ENCODE assay signal across 1 cellular context in the genomic region with DNA sequence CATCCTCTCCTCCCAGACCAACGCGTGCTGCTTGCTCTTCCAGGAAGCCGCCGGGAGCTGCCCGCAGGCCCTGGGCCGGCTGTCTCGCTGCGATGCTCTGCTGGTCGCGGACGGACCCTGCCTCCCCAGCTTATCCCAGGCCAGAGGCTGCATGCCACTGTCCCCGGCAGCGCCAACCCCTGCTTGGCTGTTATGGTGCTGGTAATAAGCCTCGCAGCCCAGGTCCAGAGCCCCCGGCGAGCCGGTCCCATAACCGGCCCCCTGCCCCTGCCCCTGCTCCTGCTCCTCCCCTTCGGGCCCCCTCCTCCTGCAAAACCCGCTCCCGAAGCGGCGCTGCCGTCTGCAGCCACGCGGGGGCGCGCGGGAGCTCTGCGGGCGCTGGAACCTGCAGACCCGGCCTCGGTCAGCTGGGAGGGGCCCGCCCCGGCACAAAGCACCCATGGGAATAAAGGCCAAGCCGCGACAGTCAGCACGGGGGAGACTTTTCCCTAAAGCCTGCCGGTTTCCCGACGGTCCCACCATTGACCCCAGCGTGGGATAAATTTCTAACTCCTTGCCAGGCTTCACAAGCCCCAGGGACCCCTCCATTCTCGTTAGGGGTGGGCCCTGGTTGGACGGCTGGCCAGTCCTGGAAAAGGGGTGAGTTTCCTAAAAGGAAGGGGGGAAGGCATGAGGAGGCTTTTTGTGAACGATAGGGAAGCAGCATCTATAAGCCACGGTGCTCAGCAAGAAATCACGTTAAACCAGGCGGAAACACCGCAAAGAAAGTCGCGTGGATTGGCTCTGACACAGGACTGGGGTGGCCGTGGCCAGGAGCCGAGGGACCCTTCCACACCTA.
TF ChIP-seq lines count a peak whose summit lies in the region.

No MANE protein-coding gene starts in this region.

TF ChIP-seq in K562, 482 proteins besides CTCF, POLR2A, EP300 and RAD21 (continues in another document):
- TF ChIP-seq ADNP (tag; IDR thresholded peaks at IDR 0.05) (no peak), NFE2L1 (tag; IDR thresholded peaks at IDR 0.05; ENCODE audit: borderline replicate concordance, low read depth) (no peak), MGA (IDR thresholded peaks at IDR 0.05) (no peak), NFIC (IDR thresholded peaks at IDR 0.05) (no peak), CREB5 (CRISPR knock-in tag; IDR thresholded peaks at IDR 0.05) (no peak), CBX5 (IDR thresholded peaks at IDR 0.05; ENCODE audit: borderline replicate concordance, low read depth) (no peak), ZFX (CRISPR knock-in tag; IDR thresholded peaks at IDR 0.05) (no peak), MLLT1 (IDR thresholded peaks at IDR 0.05) (no peak), CREM (IDR thresholded peaks at IDR 0.05; ENCODE audit: low read depth) (peak; percentile 40; the same call in 1 of the 2 replicates), GATA2 (CRISPR knock-in tag; IDR thresholded peaks at IDR 0.05) (no peak), MCM3 (IDR thresholded peaks at IDR 0.05) (no peak), ZNF217 (CRISPR knock-in tag; IDR thresholded peaks at IDR 0.05) (no peak), KAT2B (IDR thresholded peaks at IDR 0.05; ENCODE audit: low read depth, low read length) (no peak), HSF4 (CRISPR knock-in tag; IDR thresholded peaks at IDR 0.05; ENCODE audit: borderline replicate concordance) (no peak), ARID3B (CRISPR knock-in tag; IDR thresholded peaks at IDR 0.05; ENCODE audit: borderline replicate concordance) (no peak), BRCA1 (IDR thresholded peaks at IDR 0.05) (no peak), BRCA1 (CRISPR knock-in tag; IDR thresholded peaks at IDR 0.05) (no peak), ZNF311 (CRISPR knock-in tag; IDR thresholded peaks at IDR 0.05) (no peak), RB1 (IDR thresholded peaks at IDR 0.05; ENCODE audit: low read depth) (peak; percentile 69; the same call in 1 of the 2 replicates), MEIS2 (IDR thresholded peaks at IDR 0.05; ENCODE audit: partially characterized antibody) (no peak), ZBED1 (IDR thresholded peaks at IDR 0.05) (no peak), XRCC4 (IDR thresholded peaks at IDR 0.05; ENCODE audit: extremely low read depth, insufficient read depth, insufficient read length) (no peak), ZNF12 (CRISPR knock-in tag; IDR thresholded peaks at IDR 0.05) (no peak; the same call in 1 of the 2 replicates), ZFPM2 (CRISPR knock-in tag; IDR thresholded peaks at IDR 0.05) (no peak), CHD4 (IDR thresholded peaks at IDR 0.05; ENCODE audit: insufficient read depth, insufficient replicate concordance, low read depth, low read length, poor library complexity, severe bottlenecking) (no peak), CCNT2 (IDR thresholded peaks at IDR 0.05; ENCODE audit: borderline replicate concordance, extremely low read depth, insufficient read length, low read depth, low read length) (peak; percentile 22), HNRNPLL (IDR thresholded peaks at IDR 0.05; ENCODE audit: low read depth, low read length, poor library complexity, severe bottlenecking) (no peak)
- TF ChIP-seq, protein P1, sequence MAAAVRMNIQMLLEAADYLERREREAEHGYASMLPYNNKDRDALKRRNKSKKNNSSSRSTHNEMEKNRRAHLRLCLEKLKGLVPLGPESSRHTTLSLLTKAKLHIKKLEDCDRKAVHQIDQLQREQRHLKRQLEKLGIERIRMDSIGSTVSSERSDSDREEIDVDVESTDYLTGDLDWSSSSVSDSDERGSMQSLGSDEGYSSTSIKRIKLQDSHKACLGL (CRISPR knock-in tag; IDR thresholded peaks at IDR 0.05; ENCODE audit: borderline replicate concordance, poor library complexity, severe bottlenecking) = no peak
- TF ChIP-seq, protein P2, sequence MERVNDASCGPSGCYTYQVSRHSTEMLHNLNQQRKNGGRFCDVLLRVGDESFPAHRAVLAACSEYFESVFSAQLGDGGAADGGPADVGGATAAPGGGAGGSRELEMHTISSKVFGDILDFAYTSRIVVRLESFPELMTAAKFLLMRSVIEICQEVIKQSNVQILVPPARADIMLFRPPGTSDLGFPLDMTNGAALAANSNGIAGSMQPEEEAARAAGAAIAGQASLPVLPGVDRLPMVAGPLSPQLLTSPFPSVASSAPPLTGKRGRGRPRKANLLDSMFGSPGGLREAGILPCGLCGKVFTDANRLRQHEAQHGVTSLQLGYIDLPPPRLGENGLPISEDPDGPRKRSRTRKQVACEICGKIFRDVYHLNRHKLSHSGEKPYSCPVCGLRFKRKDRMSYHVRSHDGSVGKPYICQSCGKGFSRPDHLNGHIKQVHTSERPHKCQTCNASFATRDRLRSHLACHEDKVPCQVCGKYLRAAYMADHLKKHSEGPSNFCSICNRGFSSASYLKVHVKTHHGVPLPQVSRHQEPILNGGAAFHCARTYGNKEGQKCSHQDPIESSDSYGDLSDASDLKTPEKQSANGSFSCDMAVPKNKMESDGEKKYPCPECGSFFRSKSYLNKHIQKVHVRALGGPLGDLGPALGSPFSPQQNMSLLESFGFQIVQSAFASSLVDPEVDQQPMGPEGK (CRISPR knock-in tag; IDR thresholded peaks at IDR 0.05; ENCODE audit: borderline replicate concordance) = no peak
- TF ChIP-seq, protein P3, sequence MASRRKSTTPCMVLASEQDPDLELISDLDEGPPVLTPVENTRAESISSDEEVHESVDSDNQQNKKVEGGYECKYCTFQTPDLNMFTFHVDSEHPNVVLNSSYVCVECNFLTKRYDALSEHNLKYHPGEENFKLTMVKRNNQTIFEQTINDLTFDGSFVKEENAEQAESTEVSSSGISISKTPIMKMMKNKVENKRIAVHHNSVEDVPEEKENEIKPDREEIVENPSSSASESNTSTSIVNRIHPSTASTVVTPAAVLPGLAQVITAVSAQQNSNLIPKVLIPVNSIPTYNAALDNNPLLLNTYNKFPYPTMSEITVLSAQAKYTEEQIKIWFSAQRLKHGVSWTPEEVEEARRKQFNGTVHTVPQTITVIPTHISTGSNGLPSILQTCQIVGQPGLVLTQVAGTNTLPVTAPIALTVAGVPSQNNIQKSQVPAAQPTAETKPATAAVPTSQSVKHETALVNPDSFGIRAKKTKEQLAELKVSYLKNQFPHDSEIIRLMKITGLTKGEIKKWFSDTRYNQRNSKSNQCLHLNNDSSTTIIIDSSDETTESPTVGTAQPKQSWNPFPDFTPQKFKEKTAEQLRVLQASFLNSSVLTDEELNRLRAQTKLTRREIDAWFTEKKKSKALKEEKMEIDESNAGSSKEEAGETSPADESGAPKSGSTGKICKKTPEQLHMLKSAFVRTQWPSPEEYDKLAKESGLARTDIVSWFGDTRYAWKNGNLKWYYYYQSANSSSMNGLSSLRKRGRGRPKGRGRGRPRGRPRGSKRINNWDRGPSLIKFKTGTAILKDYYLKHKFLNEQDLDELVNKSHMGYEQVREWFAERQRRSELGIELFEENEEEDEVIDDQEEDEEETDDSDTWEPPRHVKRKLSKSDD (conservative IDR thresholded peaks at IDR 0.05; ENCODE audit: low read length) = no peak
